ENCODE assay signal across 7 cellular contexts in genomic region chr2:230924470-230925341, GRCh38. TPM values are rescaled to one million over a fixed set of nuclear protein-coding genes. Genes with fewer than 3 reads are reported as not detected.
DNase-seq lines count a peak whose midpoint lies in the region; ATAC-seq and TF ChIP-seq lines count a peak whose summit lies in the region.

Gene GPR55, minus strand, starts transcription at chr2:230925242. Its CDS starts 14,280 bp downstream, at chr2:230910962.

- TF ChIP-seq CTCF in OCI-LY3 (IDR thresholded peaks at IDR 0.05; ENCODE audit: low read depth, low read length): peak; percentile 53
- TF ChIP-seq CTCF in foreskin fibroblast (IDR thresholded peaks at IDR 0.05; ENCODE audit: low read depth, low read length): no peak

- H3K36me3 Mint-ChIP-seq in activated naive CD4-positive, alpha-beta T cell treated with anti-CD3 and anti-CD28 coated beads, Interleukin-2, amount 10 ng/mL, durations not matched to agents 7 days and 5 days: no peaks in the 10 kb centered on the region
- H3K36me3 Mint-ChIP-seq in naive thymus-derived CD8-positive, alpha-beta T cell: no peaks in the 10 kb centered on the region

- POLR2A ChIA-PET in naive thymus-derived CD8-positive, alpha-beta T cell (lab: Charles Lee): interaction anchor here (0.6 to 3.7 kb wide), 6 partner anchors 11 to 69 kb away, joined by 3 to 13 read pairs (median 4); no protein-coding TSS in a partner anchor

- H3K27me3 ChIP-seq in OCI-LY3 (ENCODE audit: low read depth, low read length): no peaks in the 10 kb centered on the region

- H4K20me1 ChIP-seq in OCI-LY3 (ENCODE audit: insufficient read depth, low read length): no peaks in the 10 kb centered on the region

- H3K9me3 ChIP-seq in OCI-LY3 (ENCODE audit: insufficient read depth, low read length): no peaks in the 10 kb centered on the region

- no peaks in the 10 kb centered on the region for H3K36me3 ChIP-seq in OCI-LY3 (replicated peaks; ENCODE audit: low read depth, low read length)

- H3K4me3 Mint-ChIP-seq in activated naive CD4-positive, alpha-beta T cell treated with anti-CD3 and anti-CD28 coated beads, Interleukin-2, amount 10 ng/mL, durations not matched to agents 7 days and 5 days: peak within 1 kb of the TSS; percentile 76
- peak within 1 kb of the TSS; percentile 83 to 93 (median 90) for H3K4me3 Mint-ChIP-seq in naive thymus-derived CD8-positive, alpha-beta T cell

- peaks cover 44% of the 10 kb centered on the region for H3K4me1 Mint-ChIP-seq in activated naive CD4-positive, alpha-beta T cell treated with anti-CD3 and anti-CD28 coated beads, Interleukin-2, amount 10 ng/mL, durations not matched to agents 7 days and 5 days
- H3K4me1 Mint-ChIP-seq in naive thymus-derived CD8-positive, alpha-beta T cell: peaks cover 21 to 60% (median 55%) of the 10 kb centered on the region in 4 donors

- peak; percentile 47 for DNase-seq in activated naive CD4-positive, alpha-beta T cell treated with anti-CD3 and anti-CD28 coated beads, Interleukin-2, amount 10 ng/mL, durations not matched to agents 7 days and 5 days
- peak in 5 of 10 donors; percentile 19 to 65 (median 50) for DNase-seq in naive thymus-derived CD8-positive, alpha-beta T cell
- DNase-seq in HUDEP-2 (lab: John Stamatoyannopoulos, UW; ENCODE audit: unreplicated experiment in 76 of 76) (no peak), foreskin fibroblast (no peak)

- H2AFZ ChIP-seq in OCI-LY3 (ENCODE audit: low read depth, low read length): peak within 1 kb of the TSS; percentile 51

- ATAC-seq in GM18858 (IDR thresholded peaks at IDR 0.05; ENCODE audit: unreplicated experiment) (peak; percentile 35), HG02623 (IDR thresholded peaks at IDR 0.05; ENCODE audit: unreplicated experiment) (peak; percentile 31)
- ATAC-seq in naive thymus-derived CD8-positive, alpha-beta T cell: peak; percentile 83 to 89

- peak within 1 kb of the TSS; percentile 88 for H3K27ac Mint-ChIP-seq in activated naive CD4-positive, alpha-beta T cell treated with anti-CD3 and anti-CD28 coated beads, Interleukin-2, amount 10 ng/mL, durations not matched to agents 7 days and 5 days
- H3K27ac Mint-ChIP-seq in naive thymus-derived CD8-positive, alpha-beta T cell: peak within 1 kb of the TSS; percentile 92 to 98 (median 94)

- no peaks in the 10 kb centered on the region for H3K79me2 ChIP-seq in OCI-LY3 (ENCODE audit: low read length)

- peaks cover 18% of the 10 kb centered on the region for H3K27me3 Mint-ChIP-seq in activated naive CD4-positive, alpha-beta T cell treated with anti-CD3 and anti-CD28 coated beads, Interleukin-2, amount 10 ng/mL, durations not matched to agents 7 days and 5 days
- no peaks in the 10 kb centered on the region for H3K27me3 Mint-ChIP-seq in naive thymus-derived CD8-positive, alpha-beta T cell

- CTCF ChIA-PET in activated naive CD4-positive, alpha-beta T cell treated with anti-CD3 and anti-CD28 coated beads, Interleukin-2, amount 10 ng/mL, durations not matched to agents 7 days and 5 days (lab: Charles Lee): interaction anchor here (0.8 to 4.5 kb wide), 7 partner anchors 11 to 100 kb away, joined by 3 to 61 read pairs (median 4); no protein-coding TSS in a partner anchor

- H3K9ac ChIP-seq in OCI-LY3 (ENCODE audit: low read length): peak within 1 kb of the TSS; percentile 67

- peak within 1 kb of the TSS; percentile 83 for H3K27ac ChIP-seq in OCI-LY3 (ENCODE audit: low read length)

- no peaks in the 10 kb centered on the region for H3K9me3 Mint-ChIP-seq in activated naive CD4-positive, alpha-beta T cell treated with anti-CD3 and anti-CD28 coated beads, Interleukin-2, amount 10 ng/mL, durations not matched to agents 7 days and 5 days
- no peaks in the 10 kb centered on the region for H3K9me3 Mint-ChIP-seq in naive thymus-derived CD8-positive, alpha-beta T cell

- H3K4me2 ChIP-seq in OCI-LY3 (ENCODE audit: low read length): peak within 1 kb of the TSS; percentile 97

- peak within 1 kb of the TSS; percentile 75 for H3K4me3 ChIP-seq in OCI-LY3 (ENCODE audit: low read length)
- H3K4me3 ChIP-seq in foreskin fibroblast (ENCODE audit: low read depth in 1 of 2, low read length in 2 of 2): no peak within 1 kb of the TSS

- peaks cover 66% of the 10 kb centered on the region for H3K4me1 ChIP-seq in OCI-LY3 (ENCODE audit: low read length)

RNA-seq across cellular contexts. Expression of gene GPR55, which starts in this region (rescaled TPM):
- 10 to 100 TPM in 1 of 2 experiments, 1 to 10 TPM in 1; 8.9 to 10.4 TPM for total RNA-seq in naive thymus-derived CD8-positive, alpha-beta T cell
- polyA plus RNA-seq in naive thymus-derived CD8-positive, alpha-beta T cell: 1 to 10 TPM; 1.1 to 3.2 (median 3.1) TPM

Comparison
In these comparisons a context has a peak if more than half of its experiments do, and no peak if none do; other contexts are left out.
1. ATAC-seq: peak in every context shown above with its lines; median percentile 86 in naive thymus-derived CD8-positive, alpha-beta T cell; 35 in GM18858; 31 in HG02623.